ENCODE assay signal across 8 cellular contexts in genomic region chr4:164623099-164623498, GRCh38.
"Had no signal": no experiment of that assay in that cellular context is flagged by ENCODE, and none has a peak within 500 bp of the region (broad histone marks: within the 10 kb centered on the region; RNA-seq: fewer than 3 reads in every experiment).

No MANE protein-coding gene starts in this region.

- H3K4me3 Mint-ChIP-seq: H9 had no signal

- FAIRE-seq: H54, HTR-8/SVneo, K562 had no signal

- DNase-seq: GM23248, GOT3, H9, HCEC 1CT, IMR-90 had no signal

- H3K4me3 ChIP-seq: GM23248, K562 had no signal

- ATAC-seq: K562 had no signal

- H3K27ac ChIP-seq: GM23248 had no signal

- H2AFZ ChIP-seq: GM23248 had no signal

- H3K9ac ChIP-seq: GM23248 had no signal
